Comparison of ENCODE assay signal across 1 cellular context in the genomic region with DNA sequence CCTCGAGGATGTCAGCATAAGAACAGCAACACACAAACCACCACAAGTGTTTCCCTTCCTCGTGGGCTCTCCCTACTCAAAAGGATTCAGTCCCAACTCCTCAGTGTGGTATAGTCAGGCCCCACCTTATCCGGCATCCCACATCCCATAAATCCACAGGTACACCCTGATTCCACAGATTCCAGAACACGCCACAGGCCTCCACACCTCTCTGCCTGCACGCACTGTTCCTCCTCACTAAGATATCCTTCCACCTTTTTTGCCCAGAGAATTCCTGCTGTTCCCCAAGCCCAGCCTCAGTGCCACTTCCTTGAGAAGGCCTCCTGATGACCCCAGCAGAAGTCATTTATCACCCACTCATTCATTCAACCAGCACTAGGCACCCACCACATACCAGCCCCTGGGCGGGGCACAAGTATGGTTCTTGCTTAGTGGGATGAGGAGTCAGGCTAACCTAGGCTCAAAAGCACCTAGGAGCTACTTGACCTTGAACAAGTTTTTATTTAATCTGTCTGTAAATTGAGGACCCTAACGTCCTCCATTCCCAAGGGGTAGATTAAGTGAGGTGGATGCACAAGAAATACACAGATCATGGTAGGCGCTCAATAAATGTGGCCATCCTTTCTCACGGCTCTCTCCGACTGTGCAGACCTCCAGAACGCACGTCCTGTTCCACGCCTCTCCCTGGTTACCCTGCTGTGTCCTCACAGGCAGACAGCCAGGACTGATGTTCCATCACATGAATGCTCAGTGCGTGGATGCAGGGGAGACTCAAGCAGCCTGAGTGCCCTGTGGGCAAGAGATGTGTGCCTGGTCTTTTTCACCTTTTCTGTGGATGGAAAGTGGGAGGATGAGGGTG.
TF ChIP-seq lines count a peak whose summit lies in the region.

No MANE protein-coding gene starts in this region.

TF ChIP-seq in WTC11, 78 proteins besides CTCF, POLR2A, EP300 and RAD21 (continued from another document):
- TF ChIP-seq, protein P1, sequence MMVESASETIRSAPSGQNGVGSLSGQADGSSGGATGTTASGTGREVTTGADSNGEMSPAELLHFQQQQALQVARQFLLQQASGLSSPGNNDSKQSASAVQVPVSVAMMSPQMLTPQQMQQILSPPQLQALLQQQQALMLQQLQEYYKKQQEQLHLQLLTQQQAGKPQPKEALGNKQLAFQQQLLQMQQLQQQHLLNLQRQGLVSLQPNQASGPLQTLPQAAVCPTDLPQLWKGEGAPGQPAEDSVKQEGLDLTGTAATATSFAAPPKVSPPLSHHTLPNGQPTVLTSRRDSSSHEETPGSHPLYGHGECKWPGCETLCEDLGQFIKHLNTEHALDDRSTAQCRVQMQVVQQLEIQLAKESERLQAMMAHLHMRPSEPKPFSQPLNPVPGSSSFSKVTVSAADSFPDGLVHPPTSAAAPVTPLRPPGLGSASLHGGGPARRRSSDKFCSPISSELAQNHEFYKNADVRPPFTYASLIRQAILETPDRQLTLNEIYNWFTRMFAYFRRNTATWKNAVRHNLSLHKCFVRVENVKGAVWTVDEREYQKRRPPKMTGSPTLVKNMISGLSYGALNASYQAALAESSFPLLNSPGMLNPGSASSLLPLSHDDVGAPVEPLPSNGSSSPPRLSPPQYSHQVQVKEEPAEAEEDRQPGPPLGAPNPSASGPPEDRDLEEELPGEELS (CRISPR knock-in tag; IDR thresholded peaks at IDR 0.05) = no peak
- TF ChIP-seq FOXP1 (CRISPR knock-in tag; IDR thresholded peaks at IDR 0.05; ENCODE audit: borderline replicate concordance) (no peak), HMGA2 (CRISPR knock-in tag; IDR thresholded peaks at IDR 0.05) (no peak), ZNF317 (CRISPR knock-in tag; IDR thresholded peaks at IDR 0.05; ENCODE audit: borderline replicate concordance, low read depth) (no peak)
